ENCODE assay signal across 8 cellular contexts in genomic region chr7:47371733-47372368, GRCh38.
DNase-seq lines count a peak whose midpoint lies in the region; ATAC-seq and TF ChIP-seq lines count a peak whose summit lies in the region.

No MANE protein-coding gene starts in this region.

- H3K79me2 ChIP-seq in mammary epithelial cell (ENCODE audit: insufficient read depth, low read length) (no peaks in the 10 kb centered on the region), osteoblast (ENCODE audit: insufficient read depth, low read length) (peaks cover 2% of the 10 kb centered on the region)

- ATAC-seq in right lobe of liver (peak; percentile 85 to 88 (median 86)), GM19328 (IDR thresholded peaks at IDR 0.05; ENCODE audit: unreplicated experiment) (no peak)

- peaks cover 40% of the 10 kb centered on the region for H3K4me1 ChIP-seq in mammary epithelial cell (ENCODE audit: insufficient read depth, low read length)
- peaks cover 0 to 28% (median 4%) of the 10 kb centered on the region in 4 donors for H3K4me1 ChIP-seq in right lobe of liver
- H3K4me1 ChIP-seq in osteoblast (ENCODE audit: insufficient read depth, low read length), result peaks cover 22% of the 10 kb centered on the region

- TF ChIP-seq POLR2A in right lobe of liver (IDR thresholded peaks at IDR 0.05), result no peak

- CTCF ChIA-PET in mammary epithelial cell (lab: Charles Lee; ENCODE audit: low non-redundant PET), result no interaction called here

- H3K4me3 ChIP-seq in mammary epithelial cell (replicated peaks in 1 of 3; ENCODE audit: insufficient read depth in 1 of 3, low read depth in 2 of 3, low read length in 3 of 3), result no peak overlapping the region
- H3K4me3 ChIP-seq in right lobe of liver, result no peak overlapping the region
- H3K4me3 ChIP-seq in osteoblast (ENCODE audit: insufficient read depth, low read length), result no peak overlapping the region

- H3K27ac ChIP-seq in mammary epithelial cell (ENCODE audit: insufficient read depth, low read depth, low read length) (no peak overlapping the region), right lobe of liver (no peak overlapping the region), osteoblast (ENCODE audit: low read depth, low read length) (no peak overlapping the region)

- no peak overlapping the region for H2AFZ ChIP-seq in mammary epithelial cell (ENCODE audit: low read depth, low read length)
- H2AFZ ChIP-seq in osteoblast (ENCODE audit: low read length), result no peak overlapping the region

- no TSS peak for BruUV-seq in mammary epithelial cell (replicated peaks; lab: Mats Ljungman, UMichigan)

- H3K9ac ChIP-seq in mammary epithelial cell (ENCODE audit: insufficient read depth, low read length), result no peak overlapping the region

- H4K20me1 ChIP-seq in mammary epithelial cell (ENCODE audit: insufficient read depth, low read length), result no peaks in the 10 kb centered on the region
- peaks cover 95% of the 10 kb centered on the region for H4K20me1 ChIP-seq in osteoblast (ENCODE audit: insufficient read depth, low read length)

- in situ Hi-C loops in mammary epithelial cell (cut with MboI; ENCODE audit: low sequenced_read_pairs in 2 of 2), result no loop called here

- TF ChIP-seq CTCF in mammary epithelial cell (conservative IDR thresholded peaks at IDR 0.05 in 1 of 2, IDR thresholded peaks at IDR 0.05 in 1 of 2; ENCODE audit: extremely low read depth in 1 of 2, insufficient read depth in 1 of 2, low read depth in 1 of 2, low read length in 2 of 2), result no peak
- no peak for TF ChIP-seq CTCF in right lobe of liver (IDR thresholded peaks at IDR 0.05)
- TF ChIP-seq CTCF in osteoblast (IDR thresholded peaks at IDR 0.05; ENCODE audit: extremely low read depth, low read depth, low read length), result no peak

- H3K4me2 ChIP-seq in mammary epithelial cell (ENCODE audit: insufficient read depth, low read depth, low read length), result peak overlapping the region; percentile 15
- H3K4me2 ChIP-seq in osteoblast (ENCODE audit: insufficient read depth, low read length), result no peak overlapping the region

- intact Hi-C loops in mammary epithelial cell (cut with micrococcal nuclease), result no loop called here
- intact Hi-C loops in right lobe of liver (cut with DNase I), result no loop called here

- H3K36me3 ChIP-seq in mammary epithelial cell (ENCODE audit: insufficient read depth, low read length) (peaks cover 2% of the 10 kb centered on the region), right lobe of liver (peaks cover 2 to 29% (median 14%) of the 10 kb centered on the region in 4 donors), osteoblast (ENCODE audit: insufficient read depth, low read length) (peaks cover 15% of the 10 kb centered on the region)

- peak; percentile 33 for DNase-seq in AG08396 (ENCODE audit: low spot score)
- peak; percentile 84 for DNase-seq in NCI-H2029 treated with DMSO at 0.1 percent for 48 hours (lab: John Stamatoyannopoulos, UW)
- peak; percentile 75 for DNase-seq in mammary epithelial cell
- peak; percentile 89 to 92 (median 89) for DNase-seq in right lobe of liver
- DNase-seq in osteoblast (ENCODE audit: insufficient read length, low spot score, missing footprints), result no peak
- no peak for DNase-seq in stimulated activated CD4-positive, alpha-beta T cell treated with anti-CD3 and anti-CD28 coated beads, Interleukin-1b, Interleukin-23, amount 100 ng/mL, for 48 hours
- DNase-seq in activated T-cell treated with anti-CD3 and anti-CD28 coated beads, Interleukin-2, amount 50 U/mL, for 48 hours, result no peak

- dilution Hi-C loops in mammary epithelial cell (cut with HindIII; ENCODE audit: low sequenced_read_pairs), result no loop called here

- 11% methylated on average over 10 of the region's 10 CpGs for WGBS in mammary epithelial cell (ENCODE audit: low coverage, missing lambda C conversion rate)
- 24% methylated on average over 10 of the region's 10 CpGs for WGBS in right lobe of liver (ENCODE audit: insufficient coverage, low coverage, low lambda C conversion rate, missing lambda C conversion rate)

- H3K27me3 ChIP-seq in mammary epithelial cell (ENCODE audit: insufficient read depth, low read length), result no peaks in the 10 kb centered on the region
- H3K27me3 ChIP-seq in right lobe of liver, result no peaks in the 10 kb centered on the region
- no peaks in the 10 kb centered on the region for H3K27me3 ChIP-seq in osteoblast (ENCODE audit: insufficient read depth, low read length)

- no peaks in the 10 kb centered on the region for H3K9me3 ChIP-seq in mammary epithelial cell (replicated peaks; ENCODE audit: insufficient read depth, low read length)
- no peaks in the 10 kb centered on the region for H3K9me3 ChIP-seq in right lobe of liver
- no peaks in the 10 kb centered on the region for H3K9me3 ChIP-seq in osteoblast (ENCODE audit: low read depth, low read length)

Comparison
In these comparisons a context has a peak if more than half of its experiments do, and no peak if none do; other contexts are left out.
1. DNase-seq: peak in AG08396 (single experiment), NCI-H2029 treated with DMSO at 0.1 percent for 48 hours (single experiment), mammary epithelial cell (single experiment) and right lobe of liver (3 of 3); none in osteoblast (single experiment), stimulated activated CD4-positive, alpha-beta T cell treated with anti-CD3 and anti-CD28 coated beads, Interleukin-1b, Interleukin-23, amount 100 ng/mL, for 48 hours (single experiment) and activated T-cell treated with anti-CD3 and anti-CD28 coated beads, Interleukin-2, amount 50 U/mL, for 48 hours (0 of 2).